1 cellular context compared by ENCODE assay signal in genomic region chr19:12481781-12482504, GRCh38.
TF ChIP-seq lines count a peak whose summit lies in the region.

No MANE protein-coding gene starts in this region.

TF ChIP-seq in GM12878, 131 proteins besides CTCF, POLR2A, EP300 and RAD21 (continued from another document):
- 0 out of 2 replicates have a peak, but pooled peaks have one; percentile 25 for TF ChIP-seq NBN (IDR thresholded peaks at IDR 0.05)
TF ChIP-seq in GM12878: peak in this region for 1.
